In the genomic region with DNA sequence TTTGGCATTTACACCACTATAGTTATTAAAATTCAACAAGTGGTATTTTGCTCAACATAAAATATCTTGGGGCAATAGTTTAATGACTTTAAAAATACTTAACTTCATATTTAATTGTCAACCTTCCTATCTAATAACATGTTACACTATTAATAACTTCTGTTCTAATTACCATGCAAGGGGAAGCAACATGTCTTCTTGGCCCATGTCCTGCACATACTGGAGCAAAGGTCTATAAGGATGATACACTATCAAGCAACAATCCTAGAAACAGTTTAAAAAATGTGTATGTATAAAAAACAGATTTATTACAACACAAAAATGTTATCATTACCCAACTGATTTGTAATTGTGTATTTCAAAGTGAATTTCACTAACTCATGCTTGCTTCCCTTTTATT, we compare ENCODE assay signal across 27 cellular contexts. TPM values are rescaled to one million over a fixed set of nuclear protein-coding genes. Genes with fewer than 3 reads are reported as not detected.
DNase-seq lines count a peak whose midpoint lies in the region; ATAC-seq, FAIRE-seq and TF ChIP-seq lines count a peak whose summit lies in the region.
"Had no signal": no experiment of that assay in that cellular context is flagged by ENCODE, and none has a peak within 500 bp of the region (broad histone marks: within the 10 kb centered on the region; RNA-seq: fewer than 3 reads in every experiment).

No MANE protein-coding gene starts in this region.

- no peak overlapping the region for H3K9ac ChIP-seq in HepG2 (ENCODE audit: insufficient read depth, low read depth, low read length)
- H3K9ac ChIP-seq: BLaER1 had no signal

- in situ Hi-C loops in HepG2 (cut with HindIII; ENCODE audit: extremely low pct_ligation_motif_present, low pct_unique_long_range_greater_than_20kb): no loop called here

- no peaks in the 10 kb centered on the region for H3K4me1 ChIP-seq in HepG2 (ENCODE audit: insufficient read depth, low read length)
- no peaks in the 10 kb centered on the region for H3K4me1 ChIP-seq in right lobe of liver
- no peaks in the 10 kb centered on the region for H3K4me1 ChIP-seq in HEK293 (ENCODE audit: control insufficient read depth, insufficient read depth, low read length)
- H3K4me1 ChIP-seq: BE2C, BLaER1 had no signal

- no peak for ATAC-seq in HepG2
- ATAC-seq in right lobe of liver: no peak
- ATAC-seq in GM21515 (IDR thresholded peaks at IDR 0.05; ENCODE audit: unreplicated experiment): no peak
- no peak for ATAC-seq in HG02840 (IDR thresholded peaks at IDR 0.05; ENCODE audit: low FRiP score, unreplicated experiment)
- ATAC-seq: GM12878 had no signal

- H3K9me3 ChIP-seq in HepG2 (ENCODE audit: low read length): no peaks in the 10 kb centered on the region
- no peaks in the 10 kb centered on the region for H3K9me3 ChIP-seq in right lobe of liver
- H3K9me3 ChIP-seq in HEK293 (ENCODE audit: control insufficient read depth, insufficient read depth, low read depth, low read length): no peaks in the 10 kb centered on the region
- H3K9me3 ChIP-seq: BE2C, BLaER1 had no signal

- TF ChIP-seq RAD21 in HepG2 (CRISPR knock-in tag; IDR thresholded peaks at IDR 0.05): no peak

- 0 out of 2 replicates have a peak, but pooled peaks cover 3% of the 10 kb centered on the region for H4K20me1 ChIP-seq in HepG2 (ENCODE audit: insufficient read depth, low read length)

- no TSS peak for BruUV-seq in HepG2 (replicated peaks; lab: Mats Ljungman, UMichigan)

- FAIRE-seq in HepG2 (lab: Jason Lieb, UNC): no peak
- FAIRE-seq in islet of Langerhans (lab: Jason Lieb, UNC): peak; percentile 9
- FAIRE-seq: GM12878, GM19239 had no signal

- H3K27me3 ChIP-seq in HepG2 (ENCODE audit: control insufficient read depth in 1 of 2, insufficient read depth in 2 of 2, low read length in 2 of 2): no peaks in the 10 kb centered on the region
- no peaks in the 10 kb centered on the region for H3K27me3 ChIP-seq in right lobe of liver
- H3K27me3 ChIP-seq: BE2C, BLaER1 had no signal

- no peak for TF ChIP-seq CTCF in HepG2 (CRISPR knock-in tag; IDR thresholded peaks at IDR 0.05)
- TF ChIP-seq CTCF in right lobe of liver (IDR thresholded peaks at IDR 0.05): no peak
- no peak for TF ChIP-seq CTCF in HEK293 (tag by site-specific recombination; IDR thresholded peaks at IDR 0.05)

- POLR2A ChIA-PET in HepG2 (lab: Yijun Ruan, JAX): no interaction called here
- POLR2A ChIA-PET in HEK293 (lab: Yijun Ruan, JAX): interaction anchor here (1.5 kb wide), 1 partner anchor 18 kb away, joined by 6 read pairs; the partner anchor contains the start of gene CCNC

- no peak overlapping the region for H2AFZ ChIP-seq in HepG2 (ENCODE audit: low read length)

- TF ChIP-seq EP300 in HepG2 (IDR thresholded peaks at IDR 0.05; ENCODE audit: low read depth in 2 of 2, low read length in 2 of 2): no peak
- no peak for TF ChIP-seq EP300 in HepG2 (CRISPR knock-in tag; IDR thresholded peaks at IDR 0.05; ENCODE audit: borderline replicate concordance)

- no peak overlapping the region for H3K27ac ChIP-seq in HepG2 (ENCODE audit: extremely low read length, insufficient read depth, low read length)
- H3K27ac ChIP-seq in right lobe of liver: no peak overlapping the region
- no peak overlapping the region for H3K27ac ChIP-seq in HEK293 (ENCODE audit: extremely low read depth, low read depth, low read length)
- H3K27ac ChIP-seq: BLaER1 had no signal

- H3K79me2 ChIP-seq in HepG2 (ENCODE audit: insufficient read depth, low read length): no peaks in the 10 kb centered on the region

- peaks cover 7 to 57% of the 10 kb centered on the region in 2 experiments for H3K36me3 ChIP-seq in HepG2 (replicated peaks in 1 of 2; ENCODE audit: control insufficient read depth in 1 of 2, insufficient read depth in 2 of 2, low read length in 2 of 2)
- H3K36me3 ChIP-seq in right lobe of liver: peaks cover 0 to 33% (median 10%) of the 10 kb centered on the region in 4 donors
- peaks cover 58 to 87% of the 10 kb centered on the region in 2 experiments for H3K36me3 ChIP-seq in HEK293 (ENCODE audit: control insufficient read depth in 2 of 2, insufficient read depth in 1 of 2, low read length in 2 of 2)

- intact Hi-C loops in HepG2 (cut with micrococcal nuclease; ENCODE audit: unreplicated experiment): no loop called here
- intact Hi-C loops in right lobe of liver (cut with DNase I): no loop called here

- TF ChIP-seq POLR2A in HepG2 (IDR thresholded peaks at IDR 0.05; ENCODE audit: insufficient read depth in 1 of 2, low read depth in 2 of 2, low read length in 2 of 2): no peak
- TF ChIP-seq POLR2A in right lobe of liver (IDR thresholded peaks at IDR 0.05): no peak

- CTCF ChIA-PET in HepG2 (lab: Yijun Ruan, JAX; ENCODE audit: low intra/inter-chr PET ratio, low total read pairs): no interaction called here
- CTCF ChIA-PET in HEK293 (lab: Yijun Ruan, JAX): interaction anchor here (1.1 kb wide), 1 partner anchor 10 kb away, joined by 3 read pairs; no protein-coding TSS in a partner anchor

- H3K4me3 ChIP-seq in HepG2 (replicated peaks in 1 of 3; ENCODE audit: insufficient read depth in 1 of 3, low read depth in 2 of 3, low read length in 3 of 3) (no peak overlapping the region), right lobe of liver (no peak overlapping the region), HEK293 (ENCODE audit: low read depth, low read length) (no peak overlapping the region)
- H3K4me3 ChIP-seq: BLaER1, GM12878 had no signal

- H3K4me2 ChIP-seq in HepG2 (ENCODE audit: low read depth, low read length): no peak overlapping the region
- H3K4me2 ChIP-seq: BLaER1 had no signal

- no peak for DNase-seq in HepG2 (ENCODE audit: low spot score)
- DNase-seq in right lobe of liver: no peak
- DNase-seq in central memory CD4-positive, alpha-beta T cell: no peak
- DNase-seq: 8988T; ACHN; BE2C; C1 segment of cervical spinal cord; CD4-positive, alpha-beta memory T cell; CD4-positive, CD25-positive, alpha-beta regulatory T cell; CD8-positive, alpha-beta memory T cell; COR-L47; DMS 273 treated with DMSO at 0.1 percent for 48 hours; DMS153; DMS53; DMS79; DND-41; EL; GDM1 had no signal

RNA-seq across cellular contexts. Expression of gene CCNC, which starts 18.4 kb away (rescaled TPM):
- 141 and 193 TPM in 2 replicates for total RNA-seq in HepG2 (2016; rRNA removed; fragmentation: Illumina TruSeq; extraction: Trizol)
- 24.4 and 26.9 TPM in 2 replicates for total RNA-seq in HepG2 (2016; cell fraction: cytosol; rRNA removed; fragmentation: Illumina TruSeq; extraction: Trizol; ENCODE audit: low read depth)
- total RNA-seq in HepG2 (2016; cell fraction: insoluble cytoplasmic fraction; rRNA removed; fragmentation: Illumina TruSeq; extraction: Trizol): 140 and 194 TPM in 2 replicates
- 89.1 and 99.1 TPM in 2 replicates for total RNA-seq in HepG2 (2016; cell fraction: membrane; rRNA removed; fragmentation: Illumina TruSeq; extraction: Trizol)
- 88.9 and 101 TPM in 2 replicates for total RNA-seq in HepG2 (2016; cell fraction: nucleus; rRNA removed; fragmentation: Illumina TruSeq; extraction: Trizol)
- polyA plus RNA-seq in HepG2 (2011; rRNA removed): 53.4 and 69.6 TPM in 2 replicates
- polyA plus RNA-seq in HepG2 (2011; cell fraction: cytosol; rRNA removed): 22.1 and 38.1 TPM in 2 replicates
- 17.7 and 42.9 TPM in 2 replicates for polyA plus RNA-seq in HepG2 (2011; cell fraction: nucleus; rRNA removed)
- 56.6 and 63.3 TPM in 2 replicates for polyA plus RNA-seq in HepG2 (2012)
- 20.7 and 21.4 TPM in 2 replicates for polyA plus RNA-seq in HepG2 (2016; cell fraction: cytosol; fragmentation: Illumina TruSeq; extraction: Trizol; ENCODE audit: low read depth)
- 149 and 172 TPM in 2 replicates for polyA plus RNA-seq in HepG2 (2016; cell fraction: insoluble cytoplasmic fraction; fragmentation: Illumina TruSeq; extraction: Trizol; ENCODE audit: low read depth)
- 63.5 and 64.0 TPM in 2 replicates for polyA plus RNA-seq in HepG2 (2016; cell fraction: membrane; fragmentation: Illumina TruSeq; extraction: Trizol; ENCODE audit: low read depth)
- 118 TPM in 2 replicates for polyA plus RNA-seq in HepG2 (2016; cell fraction: nucleus; fragmentation: Illumina TruSeq; extraction: Trizol; ENCODE audit: insufficient read depth, low read depth)
- 62.2 and 83.8 TPM in 2 replicates for polyA minus RNA-seq in HepG2 (2011; rRNA and poly(A)+ RNA removed; ENCODE audit: low replicate concordance)
- 48.7 and 53.6 TPM in 2 replicates for polyA minus RNA-seq in HepG2 (2011; cell fraction: cytosol; rRNA and poly(A)+ RNA removed)
- polyA minus RNA-seq in HepG2 (2011; cell fraction: nucleus; rRNA and poly(A)+ RNA removed): 59.1 and 72.4 TPM in 2 replicates
- 10 to 100 TPM; 30.8 to 45.5 (median 36.0) TPM for total RNA-seq in right lobe of liver

RNA-seq across cellular contexts. Expression of gene USP45, which starts 34.8 kb away (rescaled TPM):
- total RNA-seq in HepG2 (2016; rRNA removed; fragmentation: Illumina TruSeq; extraction: Trizol) (14.5 and 15.8 TPM in 2 replicates), right lobe of liver (1 to 10 TPM; 4.5 to 6.8 (median 5.5) TPM)
- 25.2 and 25.5 TPM in 2 replicates for total RNA-seq in HepG2 (2016; cell fraction: cytosol; rRNA removed; fragmentation: Illumina TruSeq; extraction: Trizol; ENCODE audit: low read depth)
- 11.7 and 15.3 TPM in 2 replicates for total RNA-seq in HepG2 (2016; cell fraction: insoluble cytoplasmic fraction; rRNA removed; fragmentation: Illumina TruSeq; extraction: Trizol)
- total RNA-seq in HepG2 (2016; cell fraction: membrane; rRNA removed; fragmentation: Illumina TruSeq; extraction: Trizol): 13.7 and 19.0 TPM in 2 replicates
- 16.7 and 20.4 TPM in 2 replicates for total RNA-seq in HepG2 (2016; cell fraction: nucleus; rRNA removed; fragmentation: Illumina TruSeq; extraction: Trizol)
- 5.6 and 5.8 TPM in 2 replicates for polyA plus RNA-seq in HepG2 (2011; rRNA removed)
- polyA plus RNA-seq in HepG2 (2011; cell fraction: cytosol; rRNA removed): 1.4 and 2.4 TPM in 2 replicates
- 11.8 and 17.5 TPM in 2 replicates for polyA plus RNA-seq in HepG2 (2011; cell fraction: nucleus; rRNA removed)
- 8.0 and 9.3 TPM in 2 replicates for polyA plus RNA-seq in HepG2 (2012)
- 1.8 and 2.0 TPM in 2 replicates for polyA plus RNA-seq in HepG2 (2016; cell fraction: cytosol; fragmentation: Illumina TruSeq; extraction: Trizol; ENCODE audit: low read depth)
- polyA plus RNA-seq in HepG2 (2016; cell fraction: insoluble cytoplasmic fraction; fragmentation: Illumina TruSeq; extraction: Trizol; ENCODE audit: low read depth): 9.1 and 10.8 TPM in 2 replicates
- polyA plus RNA-seq in HepG2 (2016; cell fraction: membrane; fragmentation: Illumina TruSeq; extraction: Trizol; ENCODE audit: low read depth): 2.6 and 3.5 TPM in 2 replicates
- 17.2 and 22.7 TPM in 2 replicates for polyA plus RNA-seq in HepG2 (2016; cell fraction: nucleus; fragmentation: Illumina TruSeq; extraction: Trizol; ENCODE audit: insufficient read depth, low read depth)
- polyA minus RNA-seq in HepG2 (2011; rRNA and poly(A)+ RNA removed; ENCODE audit: low replicate concordance): 7.0 and 8.1 TPM in 2 replicates
- polyA minus RNA-seq in HepG2 (2011; cell fraction: cytosol; rRNA and poly(A)+ RNA removed): 4.6 and 6.3 TPM in 2 replicates
- polyA minus RNA-seq in HepG2 (2011; cell fraction: nucleus; rRNA and poly(A)+ RNA removed): 30.4 and 36.2 TPM in 2 replicates

RNA-seq across cellular contexts. Expression of gene PRDM13, which starts 56.6 kb away (rescaled TPM):
- not detected in 2 replicates for total RNA-seq in HepG2 (2016; rRNA removed; fragmentation: Illumina TruSeq; extraction: Trizol)
- total RNA-seq in HepG2 (2016; cell fraction: cytosol; rRNA removed; fragmentation: Illumina TruSeq; extraction: Trizol; ENCODE audit: low read depth): not detected in 2 replicates
- total RNA-seq in HepG2 (2016; cell fraction: insoluble cytoplasmic fraction; rRNA removed; fragmentation: Illumina TruSeq; extraction: Trizol): not detected in 2 replicates
- total RNA-seq in HepG2 (2016; cell fraction: membrane; rRNA removed; fragmentation: Illumina TruSeq; extraction: Trizol): not detected in 2 replicates
- total RNA-seq in HepG2 (2016; cell fraction: nucleus; rRNA removed; fragmentation: Illumina TruSeq; extraction: Trizol): not detected in 2 replicates
- polyA plus RNA-seq in HepG2 (2011; rRNA removed): not detected in 2 replicates
- polyA plus RNA-seq in HepG2 (2011; cell fraction: cytosol; rRNA removed): not detected in 2 replicates
- not detected in 2 replicates for polyA plus RNA-seq in HepG2 (2011; cell fraction: nucleus; rRNA removed)
- not detected in 2 replicates for polyA plus RNA-seq in HepG2 (2012)
- polyA plus RNA-seq in HepG2 (2016; cell fraction: cytosol; fragmentation: Illumina TruSeq; extraction: Trizol; ENCODE audit: low read depth): not detected in 2 replicates
- not detected in 2 replicates for polyA plus RNA-seq in HepG2 (2016; cell fraction: insoluble cytoplasmic fraction; fragmentation: Illumina TruSeq; extraction: Trizol; ENCODE audit: low read depth)
- not detected in 2 replicates for polyA plus RNA-seq in HepG2 (2016; cell fraction: membrane; fragmentation: Illumina TruSeq; extraction: Trizol; ENCODE audit: low read depth)
- not detected in 2 replicates for polyA plus RNA-seq in HepG2 (2016; cell fraction: nucleus; fragmentation: Illumina TruSeq; extraction: Trizol; ENCODE audit: insufficient read depth, low read depth)
- not detected in 2 replicates for polyA minus RNA-seq in HepG2 (2011; rRNA and poly(A)+ RNA removed; ENCODE audit: low replicate concordance)
- not detected in 2 replicates for polyA minus RNA-seq in HepG2 (2011; cell fraction: cytosol; rRNA and poly(A)+ RNA removed)
- not detected in 2 replicates for polyA minus RNA-seq in HepG2 (2011; cell fraction: nucleus; rRNA and poly(A)+ RNA removed)
- not detected for total RNA-seq in right lobe of liver
- total RNA-seq: CD4-positive, alpha-beta memory T cell; CD4-positive, CD25-positive, alpha-beta regulatory T cell had no signal
- polyA plus RNA-seq: AG04450; CD14-positive monocyte; CD4-positive, alpha-beta memory T cell; CD4-positive, CD25-positive, alpha-beta regulatory T cell had no signal
